13 cellular contexts compared by ENCODE assay signal in the genomic region with DNA sequence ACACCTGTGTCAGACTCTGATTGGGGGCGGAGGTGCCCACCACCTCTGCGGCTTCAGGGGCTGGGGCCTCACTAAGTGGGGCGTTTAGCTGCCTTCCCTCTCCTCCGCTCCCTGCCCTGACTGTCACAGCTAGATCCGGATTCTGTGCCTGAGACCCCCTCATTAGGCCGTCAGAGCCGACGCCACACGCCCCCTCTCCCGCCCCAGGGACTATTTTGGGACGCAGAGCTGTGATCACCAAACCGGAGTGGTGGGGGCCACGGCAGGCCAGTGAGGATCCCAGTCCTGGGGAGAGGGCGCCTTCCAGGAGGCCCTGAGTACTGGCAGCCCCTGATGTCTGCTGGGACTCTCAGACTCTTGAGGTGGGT. TPM values are rescaled to one million over a fixed set of nuclear protein-coding genes. Genes with fewer than 3 reads are reported as not detected.
DNase-seq lines count a peak whose midpoint lies in the region; ATAC-seq and TF ChIP-seq lines count a peak whose summit lies in the region.
"Had no signal": no experiment of that assay in that cellular context is flagged by ENCODE, and none has a peak within 500 bp of the region (broad histone marks: within the 10 kb centered on the region; RNA-seq: fewer than 3 reads in every experiment).

No MANE protein-coding gene starts in this region.

- BruUV-seq in Calu3 (replicated peaks; lab: Mats Ljungman, UMichigan): no TSS peak

- peaks cover 4% of the 10 kb centered on the region for H3K27me3 ChIP-seq in lower lobe of right lung (ENCODE audit: low read depth)
- peaks cover 0 to 21% of the 10 kb centered on the region in 2 donors for H3K27me3 ChIP-seq in tibial nerve

- intact Hi-C loops in lower lobe of right lung (cut with DNase I): no loop called here
- intact Hi-C loops in Calu3 (cut with micrococcal nuclease; ENCODE audit: unreplicated experiment): no loop called here

- WGBS in tibial nerve, 2 donors: 42 to 47% methylated on average over 14 of the region's 14 CpGs

- H3K36me3 ChIP-seq in lower lobe of right lung: no peaks in the 10 kb centered on the region
- H3K36me3 ChIP-seq in tibial nerve: no peaks in the 10 kb centered on the region

- H3K4me1 Mint-ChIP-seq in activated naive CD4-positive, alpha-beta T cell treated with anti-CD3 and anti-CD28 coated beads, Interleukin-2, amount 10 ng/mL, durations not matched to agents 7 days and 5 days: peaks cover 18% of the 10 kb centered on the region
- peaks cover 11% of the 10 kb centered on the region for H3K4me1 Mint-ChIP-seq in central memory CD8-positive, alpha-beta T cell
- H3K4me1 Mint-ChIP-seq in Calu3 (ENCODE audit: low read depth, unreplicated experiment): no peaks in the 10 kb centered on the region
- peaks cover 8% of the 10 kb centered on the region for H3K4me1 Mint-ChIP-seq in activated T-cell treated with anti-CD3 and anti-CD28 coated beads, Interleukin-2, amount 50 U/mL, for 4 hours (ENCODE audit: low read depth)

- no peak for TF ChIP-seq POLR2A in tibial nerve (IDR thresholded peaks at IDR 0.05)

- H3K27ac ChIP-seq in lower lobe of right lung: peak overlapping the region; percentile 97
- H3K27ac ChIP-seq in tibial nerve: peak overlapping the region; percentile 45 to 84 (median 65)

- H3K27ac Mint-ChIP-seq in activated naive CD4-positive, alpha-beta T cell treated with anti-CD3 and anti-CD28 coated beads, Interleukin-2, amount 10 ng/mL, durations not matched to agents 7 days and 5 days: no peak overlapping the region
- no peak overlapping the region for H3K27ac Mint-ChIP-seq in activated naive CD4-positive, alpha-beta T cell treated with anti-CD3 and anti-CD28 coated beads, Interleukin-2, amount 50 U/mL, for 72 hours
- no peak overlapping the region for H3K27ac Mint-ChIP-seq in central memory CD8-positive, alpha-beta T cell (ENCODE audit: low read depth)
- no peak overlapping the region for H3K27ac Mint-ChIP-seq in Calu3 (ENCODE audit: unreplicated experiment)

- TF ChIP-seq CTCF in lower lobe of right lung (IDR thresholded peaks at IDR 0.05) (no peak), tibial nerve (IDR thresholded peaks at IDR 0.05) (no peak), Calu3 (IDR thresholded peaks at IDR 0.05; ENCODE audit: unreplicated experiment) (no peak)

- no peaks in the 10 kb centered on the region for H3K9me3 ChIP-seq in lower lobe of right lung
- H3K9me3 ChIP-seq in tibial nerve: no peaks in the 10 kb centered on the region

- DNase-seq in activated naive CD4-positive, alpha-beta T cell treated with anti-CD3 and anti-CD28 coated beads, Interleukin-2, amount 10 ng/mL, durations not matched to agents 7 days and 5 days: no peak
- DNase-seq in activated naive CD4-positive, alpha-beta T cell treated with anti-CD3 and anti-CD28 coated beads, Interleukin-2, amount 50 U/mL, for 72 hours (ENCODE audit: low spot score in 2 of 2): no peak
- no peak for DNase-seq in central memory CD8-positive, alpha-beta T cell (ENCODE audit: low spot score in 2 of 2)
- DNase-seq in lower lobe of right lung (no peak), tibial nerve (ENCODE audit: low spot score in 2 of 2) (no peak), Calu3 (no peak), NCI-H510A treated with DMSO at 0.1 percent for 48 hours (lab: John Stamatoyannopoulos, UW) (no peak)
- DNase-seq in activated T-cell treated with anti-CD3 and anti-CD28 coated beads, Interleukin-2, amount 50 U/mL, for 4 hours: no peak
- DNase-seq: ACHN, activated T-cell treated with anti-CD3 and anti-CD28 coated beads for 4 hours, cerebellar nuclear complex, NCI-H2029 had no signal

- CTCF ChIA-PET in activated naive CD4-positive, alpha-beta T cell treated with anti-CD3 and anti-CD28 coated beads, Interleukin-2, amount 10 ng/mL, durations not matched to agents 7 days and 5 days (lab: Charles Lee): interaction anchor here (0.9 to 5.2 kb wide), 2 partner anchors 12 to 20 kb away, joined by 3 to 37 read pairs; no protein-coding TSS in a partner anchor
- CTCF ChIA-PET in Calu3 (lab: Charles Lee): no interaction called here

- TF ChIP-seq EP300 in tibial nerve (IDR thresholded peaks at IDR 0.05): no peak

- ATAC-seq in activated naive CD4-positive, alpha-beta T cell treated with anti-CD3 and anti-CD28 coated beads, Interleukin-2, amount 50 U/mL, for 72 hours: no peak
- ATAC-seq in central memory CD8-positive, alpha-beta T cell (replicated peaks; ENCODE audit: extremely low read depth, poor library complexity, severe bottlenecking): no peak
- no peak for ATAC-seq in lower lobe of right lung
- ATAC-seq in activated T-cell treated with anti-CD3 and anti-CD28 coated beads, Interleukin-2, amount 50 U/mL, for 4 hours: no peak

- H3K4me3 ChIP-seq in lower lobe of right lung: peak overlapping the region; percentile 79
- H3K4me3 ChIP-seq in tibial nerve: peak overlapping the region in 3 of 4 donors; percentile 43 to 58 (median 47)

- no peaks in the 10 kb centered on the region for H3K36me3 Mint-ChIP-seq in activated naive CD4-positive, alpha-beta T cell treated with anti-CD3 and anti-CD28 coated beads, Interleukin-2, amount 10 ng/mL, durations not matched to agents 7 days and 5 days
- no peaks in the 10 kb centered on the region for H3K36me3 Mint-ChIP-seq in activated naive CD4-positive, alpha-beta T cell treated with anti-CD3 and anti-CD28 coated beads, Interleukin-2, amount 50 U/mL, for 72 hours
- H3K36me3 Mint-ChIP-seq in central memory CD8-positive, alpha-beta T cell (ENCODE audit: insufficient read depth): peaks cover 4% of the 10 kb centered on the region
- peaks cover 5% of the 10 kb centered on the region for H3K36me3 Mint-ChIP-seq in Calu3 (ENCODE audit: insufficient read depth, unreplicated experiment)
- no peaks in the 10 kb centered on the region for H3K36me3 Mint-ChIP-seq in activated T-cell treated with anti-CD3 and anti-CD28 coated beads, Interleukin-2, amount 50 U/mL, for 4 hours (ENCODE audit: insufficient read depth)

- no peaks in the 10 kb centered on the region for H3K9me3 Mint-ChIP-seq in activated naive CD4-positive, alpha-beta T cell treated with anti-CD3 and anti-CD28 coated beads, Interleukin-2, amount 10 ng/mL, durations not matched to agents 7 days and 5 days
- no peaks in the 10 kb centered on the region for H3K9me3 Mint-ChIP-seq in activated naive CD4-positive, alpha-beta T cell treated with anti-CD3 and anti-CD28 coated beads, Interleukin-2, amount 50 U/mL, for 72 hours
- H3K9me3 Mint-ChIP-seq in central memory CD8-positive, alpha-beta T cell: no peaks in the 10 kb centered on the region
- no peaks in the 10 kb centered on the region for H3K9me3 Mint-ChIP-seq in Calu3 (ENCODE audit: low read depth, unreplicated experiment)
- no peaks in the 10 kb centered on the region for H3K9me3 Mint-ChIP-seq in activated T-cell treated with anti-CD3 and anti-CD28 coated beads, Interleukin-2, amount 50 U/mL, for 4 hours

- H3K4me1 ChIP-seq in lower lobe of right lung (peaks cover 44% of the 10 kb centered on the region), tibial nerve (peaks cover 0 to 25% (median 2%) of the 10 kb centered on the region in 4 donors)

- peak overlapping the region; percentile 58 for H3K4me3 Mint-ChIP-seq in activated naive CD4-positive, alpha-beta T cell treated with anti-CD3 and anti-CD28 coated beads, Interleukin-2, amount 10 ng/mL, durations not matched to agents 7 days and 5 days
- H3K4me3 Mint-ChIP-seq in central memory CD8-positive, alpha-beta T cell: peak overlapping the region; percentile 77
- no peak overlapping the region for H3K4me3 Mint-ChIP-seq in Calu3 (ENCODE audit: low read depth, unreplicated experiment)
- H3K4me3 Mint-ChIP-seq in activated T-cell treated with anti-CD3 and anti-CD28 coated beads, Interleukin-2, amount 50 U/mL, for 4 hours: no peak overlapping the region

- peaks cover 82% of the 10 kb centered on the region for H3K27me3 Mint-ChIP-seq in activated naive CD4-positive, alpha-beta T cell treated with anti-CD3 and anti-CD28 coated beads, Interleukin-2, amount 10 ng/mL, durations not matched to agents 7 days and 5 days
- peaks cover 20% of the 10 kb centered on the region for H3K27me3 Mint-ChIP-seq in central memory CD8-positive, alpha-beta T cell
- H3K27me3 Mint-ChIP-seq in Calu3 (ENCODE audit: unreplicated experiment): peaks cover 22% of the 10 kb centered on the region
- H3K27me3 Mint-ChIP-seq in activated T-cell treated with anti-CD3 and anti-CD28 coated beads, Interleukin-2, amount 50 U/mL, for 4 hours (ENCODE audit: low read depth): peaks cover 20% of the 10 kb centered on the region

RNA-seq across cellular contexts. Expression of a gene that starts 0.8 kb away (rescaled TPM):
- 1 to 10 TPM; 1.5 to 1.7 TPM for total RNA-seq in activated naive CD4-positive, alpha-beta T cell treated with anti-CD3 and anti-CD28 coated beads, Interleukin-2, amount 50 U/mL, for 72 hours
- total RNA-seq in lower lobe of right lung (49.0 TPM), tibial nerve (10 to 100 TPM; 13.8 to 34.8 (median 20.1) TPM), Calu3 (2022) (0.17 TPM in 1 of 2 replicates, not detected in the other)
- total RNA-seq in activated T-cell treated with anti-CD3 and anti-CD28 coated beads, Interleukin-2, amount 50 U/mL, for 4 hours: under 1 TPM in 2 of 3 donors, not detected in 1; 0.41 to 0.43 TPM

RNA-seq across cellular contexts. Expression of a gene that starts 21.0 kb away (rescaled TPM):
- 1,000 to 10,000 TPM; 2,643 to 2,829 TPM for total RNA-seq in activated naive CD4-positive, alpha-beta T cell treated with anti-CD3 and anti-CD28 coated beads, Interleukin-2, amount 50 U/mL, for 72 hours
- total RNA-seq in lower lobe of right lung (1,461 TPM), tibial nerve (100 to 1,000 TPM; 398 to 559 (median 412) TPM), Calu3 (2022) (565 and 595 TPM in 2 replicates)
- total RNA-seq in activated T-cell treated with anti-CD3 and anti-CD28 coated beads, Interleukin-2, amount 50 U/mL, for 4 hours: 1,000 to 10,000 TPM; 2,484 to 2,756 (median 2,693) TPM

RNA-seq across cellular contexts. Expression of a gene that starts 21.1 kb away (rescaled TPM):
- 10 to 100 TPM; 54.5 to 73.1 TPM for total RNA-seq in activated naive CD4-positive, alpha-beta T cell treated with anti-CD3 and anti-CD28 coated beads, Interleukin-2, amount 50 U/mL, for 72 hours
- total RNA-seq in lower lobe of right lung: 41.9 TPM
- 10 to 100 TPM in 3 of 4 donors, 1 to 10 TPM in 1; 4.5 to 22.1 (median 16.0) TPM for total RNA-seq in tibial nerve
- 38.2 and 44.5 TPM in 2 replicates for total RNA-seq in Calu3 (2022)
- total RNA-seq in activated T-cell treated with anti-CD3 and anti-CD28 coated beads, Interleukin-2, amount 50 U/mL, for 4 hours: 10 to 100 TPM; 81.8 to 96.8 (median 93.0) TPM

RNA-seq across cellular contexts. Expression of a gene that starts 21.7 kb away (rescaled TPM):
- 1 to 10 TPM in 1 of 2 donors, not detected in 1; 9.5 TPM for total RNA-seq in activated naive CD4-positive, alpha-beta T cell treated with anti-CD3 and anti-CD28 coated beads, Interleukin-2, amount 50 U/mL, for 72 hours
- total RNA-seq in lower lobe of right lung: 11.0 TPM
- 100 to 1,000 TPM in 1 of 4 donors, 10 to 100 TPM in 3; 52.2 to 256 (median 75.6) TPM for total RNA-seq in tibial nerve
- 0.97 and 1.6 TPM in 2 replicates for total RNA-seq in Calu3 (2022)
- total RNA-seq in activated T-cell treated with anti-CD3 and anti-CD28 coated beads, Interleukin-2, amount 50 U/mL, for 4 hours: under 1 TPM in 1 of 3 donors, not detected in 2; 0.24 TPM
- total RNA-seq: mononuclear cell had no signal

RNA-seq across cellular contexts. Expression of a gene that starts 34.1 kb away (rescaled TPM):
- 10 to 100 TPM; 46.1 to 49.7 TPM for total RNA-seq in activated naive CD4-positive, alpha-beta T cell treated with anti-CD3 and anti-CD28 coated beads, Interleukin-2, amount 50 U/mL, for 72 hours
- total RNA-seq in lower lobe of right lung: 31.0 TPM
- 100 to 1,000 TPM in 1 of 4 donors, 10 to 100 TPM in 3; 64.7 to 109 (median 83.9) TPM for total RNA-seq in tibial nerve
- total RNA-seq in Calu3 (2022): 54.0 and 54.9 TPM in 2 replicates
- 100 to 1,000 TPM; 142 to 175 (median 145) TPM for total RNA-seq in activated T-cell treated with anti-CD3 and anti-CD28 coated beads, Interleukin-2, amount 50 U/mL, for 4 hours

Comparison
In these comparisons a context has a peak if more than half of its experiments do, and no peak if none do; other contexts are left out.
1. H3K4me3 Mint-ChIP-seq: peak in activated naive CD4-positive, alpha-beta T cell treated with anti-CD3 and anti-CD28 coated beads, Interleukin-2, amount 10 ng/mL, durations not matched to agents 7 days and 5 days (single experiment) and central memory CD8-positive, alpha-beta T cell (single experiment); none in Calu3 (single experiment) and activated T-cell treated with anti-CD3 and anti-CD28 coated beads, Interleukin-2, amount 50 U/mL, for 4 hours (single experiment).
2. RNA of a gene that starts 0.8 kb away (total RNA-seq): 49.0 TPM in lower lobe of right lung (single experiment) and 13.8 to 34.8 TPM in tibial nerve; 1.5 to 1.7 TPM in activated naive CD4-positive, alpha-beta T cell treated with anti-CD3 and anti-CD28 coated beads, Interleukin-2, amount 50 U/mL, for 72 hours, 0.41 to 0.43 TPM in activated T-cell treated with anti-CD3 and anti-CD28 coated beads, Interleukin-2, amount 50 U/mL, for 4 hours and 0.17 TPM in Calu3; every median in the first group is over 4 times any median in the second.